8 cellular contexts compared by ENCODE assay signal in genomic region chr9:127505396-127506116, GRCh38. TPM values are rescaled to one million over a fixed set of nuclear protein-coding genes. Genes with fewer than 3 reads are reported as not detected.
DNase-seq lines count a peak whose midpoint lies in the region; ATAC-seq and TF ChIP-seq lines count a peak whose summit lies in the region.

No MANE protein-coding gene starts in this region.

- H3K27ac ChIP-seq in DOHH2 (ENCODE audit: low read depth, low read length) = no peak overlapping the region

- no peaks in the 10 kb centered on the region for H3K9me3 ChIP-seq in DOHH2 (ENCODE audit: control insufficient read depth, insufficient read depth, low read length)

- peaks cover 3% of the 10 kb centered on the region for H3K36me3 Mint-ChIP-seq in activated CD8-positive, alpha-beta memory T cell treated with anti-CD3 and anti-CD28 coated beads, Interleukin-2, amount 10 ng/mL, durations not matched to agents 7 days and 5 days

- no peaks in the 10 kb centered on the region for H3K27me3 Mint-ChIP-seq in activated CD8-positive, alpha-beta memory T cell treated with anti-CD3 and anti-CD28 coated beads, Interleukin-2, amount 10 ng/mL, durations not matched to agents 7 days and 5 days

- no peak overlapping the region for H3K4me3 ChIP-seq in DOHH2 (ENCODE audit: low read length)
- no peak overlapping the region for H3K4me3 ChIP-seq in Jurkat, Clone E6-1 (ENCODE audit: low read length)

- H3K4me1 ChIP-seq in DOHH2 (ENCODE audit: control insufficient read depth, low read length) = no peaks in the 10 kb centered on the region

- TF ChIP-seq CTCF in DOHH2 (IDR thresholded peaks at IDR 0.05; ENCODE audit: low read depth, low read length, poor library complexity, severe bottlenecking) = peak; percentile 48

- no peak overlapping the region for H3K27ac Mint-ChIP-seq in activated CD8-positive, alpha-beta memory T cell treated with anti-CD3 and anti-CD28 coated beads, Interleukin-2, amount 10 ng/mL, durations not matched to agents 7 days and 5 days

- peak; percentile 16 for DNase-seq in Jurkat, Clone E6-1 (ENCODE audit: low read depth, low spot score)
- DNase-seq in activated CD8-positive, alpha-beta memory T cell treated with anti-CD3 and anti-CD28 coated beads, Interleukin-2, amount 10 ng/mL, durations not matched to agents 7 days and 5 days = peak; percentile 57
- peak; percentile 53 for DNase-seq in glomerular visceral epithelial cell (ENCODE audit: extremely low spot score)
- DNase-seq in stimulated activated CD4-positive, alpha-beta T cell treated with anti-CD3 and anti-CD28 coated beads, Interleukin-2, amount 100 ng/mL, for 24 hours = peak; percentile 41 to 47
- no peak for DNase-seq in mesenteric fat pad (ENCODE audit: low spot score)
- DNase-seq in SHP77 treated with DMSO at 0.1 percent for 48 hours (lab: John Stamatoyannopoulos, UW) = no peak

- H3K79me2 ChIP-seq in DOHH2 (ENCODE audit: control insufficient read depth, low read length) = no peaks in the 10 kb centered on the region

- no peaks in the 10 kb centered on the region for H3K9me2 ChIP-seq in DOHH2 (replicated peaks; ENCODE audit: control insufficient read depth, low read length)

- no peak overlapping the region for H3K4me2 ChIP-seq in DOHH2 (ENCODE audit: low read length)

- no peaks in the 10 kb centered on the region for H3K27me3 ChIP-seq in DOHH2 (ENCODE audit: control insufficient read depth, low read length)

- H3K4me1 Mint-ChIP-seq in activated CD8-positive, alpha-beta memory T cell treated with anti-CD3 and anti-CD28 coated beads, Interleukin-2, amount 10 ng/mL, durations not matched to agents 7 days and 5 days = peaks cover 6% of the 10 kb centered on the region

- CTCF ChIA-PET in activated CD8-positive, alpha-beta memory T cell treated with anti-CD3 and anti-CD28 coated beads, Interleukin-2, amount 10 ng/mL, durations not matched to agents 7 days and 5 days (lab: Charles Lee) = interaction anchor here (1.2 to 4.1 kb wide), 8 partner anchors 10 to 229 kb away, joined by 3 to 93 read pairs (median 6); partner anchors contain the start of gene TOR2A

- H3F3A ChIP-seq in DOHH2 (ENCODE audit: control insufficient read depth, insufficient read depth) = no peaks in the 10 kb centered on the region

- H4K20me1 ChIP-seq in DOHH2 (ENCODE audit: control insufficient read depth, insufficient read depth, low read depth, low read length) = no peaks in the 10 kb centered on the region

- ATAC-seq in activated CD8-positive, alpha-beta memory T cell treated with anti-CD3 and anti-CD28 coated beads, Interleukin-2, amount 10 ng/mL, durations not matched to agents 7 days and 5 days = peak; percentile 44
- no peak for ATAC-seq in GM19035 (IDR thresholded peaks at IDR 0.05; ENCODE audit: unreplicated experiment)

- H3K36me3 ChIP-seq in DOHH2 (ENCODE audit: control insufficient read depth, low read length) = no peaks in the 10 kb centered on the region

- no peak overlapping the region for H3K4me3 Mint-ChIP-seq in activated CD8-positive, alpha-beta memory T cell treated with anti-CD3 and anti-CD28 coated beads, Interleukin-2, amount 10 ng/mL, durations not matched to agents 7 days and 5 days

- H3K9me3 Mint-ChIP-seq in activated CD8-positive, alpha-beta memory T cell treated with anti-CD3 and anti-CD28 coated beads, Interleukin-2, amount 10 ng/mL, durations not matched to agents 7 days and 5 days (ENCODE audit: low read depth) = no peaks in the 10 kb centered on the region

RNA-seq across cellular contexts. Expression of gene LRSAM1, which starts 54.2 kb away (rescaled TPM):
- 15.6 TPM for polyA plus RNA-seq in Jurkat, Clone E6-1 (2012; ENCODE audit: insufficient read depth, insufficient read length)
- 10 to 100 TPM; 25.5 to 27.7 TPM for total RNA-seq in activated CD8-positive, alpha-beta memory T cell treated with anti-CD3 and anti-CD28 coated beads, Interleukin-2, amount 10 ng/mL, durations not matched to agents 7 days and 5 days
- total RNA-seq in mesenteric fat pad = 12.2 TPM

RNA-seq across cellular contexts. Expression of gene RPL12, which starts 54.4 kb away (rescaled TPM):
- 1,946 TPM for polyA plus RNA-seq in Jurkat, Clone E6-1 (2012; ENCODE audit: insufficient read depth, insufficient read length)
- total RNA-seq in activated CD8-positive, alpha-beta memory T cell treated with anti-CD3 and anti-CD28 coated beads, Interleukin-2, amount 10 ng/mL, durations not matched to agents 7 days and 5 days = 1,000 to 10,000 TPM; 1,251 to 1,331 TPM
- total RNA-seq in mesenteric fat pad = 1,060 TPM

Comparison
In these comparisons a context has a peak if more than half of its experiments do, and no peak if none do; other contexts are left out.
1. DNase-seq: peak in Jurkat, Clone E6-1 (single experiment), activated CD8-positive, alpha-beta memory T cell treated with anti-CD3 and anti-CD28 coated beads, Interleukin-2, amount 10 ng/mL, durations not matched to agents 7 days and 5 days (single experiment), glomerular visceral epithelial cell (single experiment) and stimulated activated CD4-positive, alpha-beta T cell treated with anti-CD3 and anti-CD28 coated beads, Interleukin-2, amount 100 ng/mL, for 24 hours (2 of 2); none in mesenteric fat pad (single experiment) and SHP77 treated with DMSO at 0.1 percent for 48 hours (single experiment).